Comparison of ENCODE assay signal across 27 cellular contexts in genomic region chr12:8695116-8695515, GRCh38. TPM values are rescaled to one million over a fixed set of nuclear protein-coding genes. Genes with fewer than 3 reads are reported as not detected.
"Had no signal": no experiment of that assay in that cellular context is flagged by ENCODE, and none has a peak within 500 bp of the region (broad histone marks: within the 10 kb centered on the region; RNA-seq: fewer than 3 reads in every experiment).

No MANE protein-coding gene starts in this region.

- H3K4me3 ChIP-seq: left lung, lower lobe of right lung, ovary, skin epidermis, stomach, testis, thyroid gland, transverse colon, upper lobe of right lung had no signal

- H3K27ac ChIP-seq: left lung, lower lobe of right lung, ovary, skin epidermis, stomach, thyroid gland, transverse colon, upper lobe of right lung had no signal

- H3K9me3 Mint-ChIP-seq: immature natural killer cell; stimulated activated naive B cell treated with anti-CD40 and anti-IgM and Interleukin-4, amounts not matched to agents 10 μg/mL and 1 μg/mL and 100 μg/mL, for 72 hours had no signal

- H3K36me3 ChIP-seq: left lung, lower lobe of right lung, ovary, stomach, thyroid gland, transverse colon, upper lobe of right lung had no signal

- H3K27me3 Mint-ChIP-seq: naive thymus-derived CD8-positive, alpha-beta T cell; progenitor cell of endocrine pancreas had no signal

- DNase-seq: hypothalamus; immature natural killer cell; kidney; left colon; left lung; lower lobe of right lung; mammary epithelial cell; mesenchymal stem cell; naive thymus-derived CD8-positive, alpha-beta T cell; ovary; retina; right cardiac atrium; stimulated activated CD4-positive, alpha-beta T cell treated with anti-CD3 and anti-CD28 coated beads, Interleukin-12 subunit alpha, Interleukin-12 subunit beta, amount 100 ng/mL, for 4 hours; stimulated activated CD4-positive, alpha-beta T cell treated with anti-CD3 and anti-CD28 coated beads, Interleukin-15, amount 100 ng/mL, for 24 hours; stimulated activated CD4-positive, alpha-beta T cell treated with anti-CD3 and anti-CD28 coated beads, Interleukin-2, amount 100 ng/mL, for 24 hours; stimulated activated CD4-positive, alpha-beta T cell treated with anti-CD3 and anti-CD28 coated beads, Interleukin-4, amount 100 ng/mL, for 1 hour; stimulated activated naive B cell treated with anti-CD40 and anti-IgM and Interleukin-4, amounts not matched to agents 10 μg/mL and 1 μg/mL and 100 μg/mL, for 72 hours; stimulated activated naive CD8-positive, alpha-beta T cell treated with anti-CD3 and anti-CD28 coated beads, Interleukin-15, Interleukin-2, amounts not matched to agents 100 U/mL and 50 U/mL, for 24 hours; stomach; testis; thyroid gland; transverse colon; upper lobe of right lung had no signal

- H3K27ac Mint-ChIP-seq: immature natural killer cell; progenitor cell of endocrine pancreas; stimulated activated naive B cell treated with anti-CD40 and anti-IgM and Interleukin-4, amounts not matched to agents 10 μg/mL and 1 μg/mL and 100 μg/mL, for 72 hours had no signal

- H3K27me3 ChIP-seq: ovary, stomach, testis, thyroid gland, transverse colon, upper lobe of right lung had no signal

- ATAC-seq: left colon; left lung; lower lobe of right lung; naive thymus-derived CD8-positive, alpha-beta T cell; right cardiac atrium; sciatic nerve; stimulated activated naive B cell treated with anti-CD40 and anti-IgM and Interleukin-4, amounts not matched to agents 10 μg/mL and 1 μg/mL and 100 μg/mL, for 72 hours; stimulated activated naive CD8-positive, alpha-beta T cell treated with anti-CD3 and anti-CD28 coated beads, Interleukin-15, Interleukin-2, amounts not matched to agents 100 U/mL and 50 U/mL, for 24 hours; upper lobe of right lung had no signal

- H3K4me3 Mint-ChIP-seq: immature natural killer cell; naive thymus-derived CD8-positive, alpha-beta T cell; stimulated activated naive B cell treated with anti-CD40 and anti-IgM and Interleukin-4, amounts not matched to agents 10 μg/mL and 1 μg/mL and 100 μg/mL, for 72 hours had no signal

- H3K36me3 Mint-ChIP-seq: immature natural killer cell; naive thymus-derived CD8-positive, alpha-beta T cell had no signal

- H3K9me3 ChIP-seq: left lung, lower lobe of right lung, ovary, stomach, testis, thyroid gland, transverse colon, upper lobe of right lung had no signal

RNA-seq across cellular contexts. Expression of gene MFAP5, which starts 32.5 kb away (rescaled TPM):
- total RNA-seq: naive thymus-derived CD8-positive, alpha-beta T cell; progenitor cell of endocrine pancreas had no signal
- polyA plus RNA-seq: immature natural killer cell; naive thymus-derived CD8-positive, alpha-beta T cell; neural cell had no signal
